In genomic region chr9:91949946-91950664, GRCh38 we compare ENCODE assay signal across 8 cellular contexts. TPM values are rescaled to one million over a fixed set of nuclear protein-coding genes. Genes with fewer than 3 reads are reported as not detected.
DNase-seq lines count a peak whose midpoint lies in the region; ATAC-seq and TF ChIP-seq lines count a peak whose summit lies in the region.

Gene ROR2 (minus strand): TSS chr9:91950228.

- peaks cover 73% of the 10 kb centered on the region for H3K27me3 ChIP-seq in osteoblast (ENCODE audit: insufficient read depth, low read length)

- no peaks in the 10 kb centered on the region for H3K4me1 Mint-ChIP-seq in activated T-helper 17 cell treated with anti-CD3 and anti-CD28 coated beads, Interleukin-2, amount 50 U/mL, for 72 hours

- peak within 1 kb of the TSS; percentile 66 for H3K4me3 ChIP-seq in osteoblast (ENCODE audit: insufficient read depth, low read length)

- peak; percentile 18 for TF ChIP-seq CTCF in osteoblast (IDR thresholded peaks at IDR 0.05; ENCODE audit: extremely low read depth, low read depth, low read length)

- H2AFZ ChIP-seq in osteoblast (ENCODE audit: low read length): peak within 1 kb of the TSS; percentile 75

- H3K4me3 Mint-ChIP-seq in activated T-helper 17 cell treated with anti-CD3 and anti-CD28 coated beads, Interleukin-2, amount 50 U/mL, for 72 hours: peak within 1 kb of the TSS; percentile 56

- ATAC-seq in GM19397 (IDR thresholded peaks at IDR 0.05; ENCODE audit: unreplicated experiment) (peak; percentile 61), GM18873 (IDR thresholded peaks at IDR 0.05; ENCODE audit: low FRiP score, unreplicated experiment) (no peak)
- ATAC-seq in activated T-helper 17 cell treated with anti-CD3 and anti-CD28 coated beads, Interleukin-2, amount 50 U/mL, for 72 hours (replicated peaks): peak; percentile 79

- peaks cover 8% of the 10 kb centered on the region for H3K4me1 ChIP-seq in osteoblast (ENCODE audit: insufficient read depth, low read length)

- no peaks in the 10 kb centered on the region for H4K20me1 ChIP-seq in osteoblast (ENCODE audit: insufficient read depth, low read length)

- no peaks in the 10 kb centered on the region for H3K79me2 ChIP-seq in osteoblast (ENCODE audit: insufficient read depth, low read length)

- DNase-seq in AG20443 (ENCODE audit: low spot score) (peak; percentile 84), NCI-H2227 treated with DMSO at 0.1 percent for 48 hours (lab: John Stamatoyannopoulos, UW) (peak; percentile 64), germinal center (ENCODE audit: low spot score) (peak; percentile 76), osteoblast (ENCODE audit: insufficient read length, low spot score, missing footprints) (peak; percentile 93), NCI-H446 treated with DMSO at 0.1 percent for 48 hours (lab: John Stamatoyannopoulos, UW) (no peak)

- peaks cover 5% of the 10 kb centered on the region for H3K9me3 ChIP-seq in osteoblast (ENCODE audit: low read depth, low read length)

- H3K4me2 ChIP-seq in osteoblast (ENCODE audit: insufficient read depth, low read length): peak within 1 kb of the TSS; percentile 72

- no peaks in the 10 kb centered on the region for H3K36me3 ChIP-seq in osteoblast (ENCODE audit: insufficient read depth, low read length)

- no peak within 1 kb of the TSS for H3K27ac ChIP-seq in osteoblast (ENCODE audit: low read depth, low read length)

- H3K27me3 Mint-ChIP-seq in activated T-helper 17 cell treated with anti-CD3 and anti-CD28 coated beads, Interleukin-2, amount 50 U/mL, for 72 hours: peaks cover 59% of the 10 kb centered on the region

- no peaks in the 10 kb centered on the region for H3K36me3 Mint-ChIP-seq in activated T-helper 17 cell treated with anti-CD3 and anti-CD28 coated beads, Interleukin-2, amount 50 U/mL, for 72 hours (ENCODE audit: low read depth)

- H3K9me3 Mint-ChIP-seq in activated T-helper 17 cell treated with anti-CD3 and anti-CD28 coated beads, Interleukin-2, amount 50 U/mL, for 72 hours: no peaks in the 10 kb centered on the region

- no peak within 1 kb of the TSS for H3K27ac Mint-ChIP-seq in activated T-helper 17 cell treated with anti-CD3 and anti-CD28 coated beads, Interleukin-2, amount 50 U/mL, for 72 hours

RNA-seq across cellular contexts. Expression of gene ROR2, which starts in this region (rescaled TPM):
- under 1 TPM in 1 of 2 donors, not detected in 1; 0.08 TPM for total RNA-seq in activated T-helper 17 cell treated with anti-CD3 and anti-CD28 coated beads, Interleukin-2, amount 50 U/mL, for 72 hours
- total RNA-seq in osteoblast: 13.8 and 28.3 TPM in 2 replicates

Comparison
In these comparisons a context has a peak if more than half of its experiments do, and no peak if none do; other contexts are left out.
1. RNA of gene ROR2 (total RNA-seq): 13.8 to 28.3 TPM in osteoblast; 0.08 TPM in activated T-helper 17 cell treated with anti-CD3 and anti-CD28 coated beads, Interleukin-2, amount 50 U/mL, for 72 hours; every median in the first group is over 10 times any median in the second.
2. Peak in ATAC-seq in activated T-helper 17 cell treated with anti-CD3 and anti-CD28 coated beads, Interleukin-2, amount 50 U/mL, for 72 hours; RNA of the gene not detected or under 1 TPM.